In genomic region chr3:44125882-44126281, GRCh38 we compare ENCODE assay signal across 24 cellular contexts.
DNase-seq lines count a peak whose midpoint lies in the region; ATAC-seq, FAIRE-seq and TF ChIP-seq lines count a peak whose summit lies in the region.
"Had no signal": no experiment of that assay in that cellular context is flagged by ENCODE, and none has a peak within 500 bp of the region (broad histone marks: within the 10 kb centered on the region; RNA-seq: fewer than 3 reads in every experiment).

No MANE protein-coding gene starts in this region.

- peak; percentile 27 for DNase-seq in AG08396 (ENCODE audit: low spot score)
- DNase-seq in RWPE2 (ENCODE audit: low spot score): no peak
- DNase-seq in fibroblast of gingiva (ENCODE audit: low read depth): peak; percentile 27
- no peak for DNase-seq in left lung
- DNase-seq in middle frontal gyrus (ENCODE audit: extremely low spot score, low spot score): no peak
- DNase-seq in urothelium cell line (ENCODE audit: low spot score): no peak
- no peak for DNase-seq in natural killer cell
- DNase-seq: ACHN; activated CD4-positive, alpha-beta T cell treated with anti-CD3 and anti-CD28 coated beads for 36 hours; activated CD8-positive, alpha-beta memory T cell treated with anti-CD3 and anti-CD28 coated beads, Interleukin-2, amount 10 ng/mL, durations not matched to agents 7 days and 5 days; activated naive CD8-positive, alpha-beta T cell treated with anti-CD3 and anti-CD28 coated beads, Interleukin-2, amount 10 ng/mL, durations not matched to agents 7 days and 5 days; CD4-positive, CD25-positive, alpha-beta regulatory T cell; central memory CD4-positive, alpha-beta T cell; effector memory CD4-positive, alpha-beta T cell; foreskin keratinocyte; MV-4-11; NCI-H1694 treated with DMSO at 0.1 percent for 48 hours; NCI-H345; psoas muscle had no signal

- H3K36me3 ChIP-seq in RWPE2 (ENCODE audit: low read depth): no peaks in the 10 kb centered on the region
- no peaks in the 10 kb centered on the region for H3K36me3 ChIP-seq in left lung
- H3K36me3 ChIP-seq: neural progenitor cell, vagina had no signal

- ATAC-seq in RWPE2 (ENCODE audit: low read depth) (peak; percentile 20; the same call in 2 of the 3 replicates), left lung (peak; percentile 89), GM21423 (IDR thresholded peaks at IDR 0.05; ENCODE audit: unreplicated experiment) (no peak), natural killer cell (no peak)
- ATAC-seq: activated CD4-positive, alpha-beta T cell treated with anti-CD3 and anti-CD28 coated beads for 36 hours; activated CD8-positive, alpha-beta memory T cell treated with anti-CD3 and anti-CD28 coated beads, Interleukin-2, amount 10 ng/mL, durations not matched to agents 7 days and 5 days; activated T-helper 17 cell treated with anti-CD3 and anti-CD28 coated beads, Interleukin-2, amount 50 U/mL, for 72 hours; foreskin keratinocyte; psoas muscle had no signal

- no peaks in the 10 kb centered on the region for H3K27me3 Mint-ChIP-seq in natural killer cell (ENCODE audit: low read depth in 2 of 2)
- H3K27me3 Mint-ChIP-seq: activated T-helper 17 cell treated with anti-CD3 and anti-CD28 coated beads, Interleukin-2, amount 50 U/mL, for 72 hours had no signal

- H3K4me1 ChIP-seq in RWPE2 (ENCODE audit: insufficient read depth, poor library complexity, severe bottlenecking) (no peaks in the 10 kb centered on the region), left lung (no peaks in the 10 kb centered on the region)
- H3K4me1 ChIP-seq: foreskin keratinocyte, neural progenitor cell, psoas muscle, vagina had no signal

- H3K4me3 Mint-ChIP-seq in natural killer cell: no peak overlapping the region
- H3K4me3 Mint-ChIP-seq: activated CD4-positive, alpha-beta T cell treated with anti-CD3 and anti-CD28 coated beads for 36 hours; activated CD8-positive, alpha-beta memory T cell treated with anti-CD3 and anti-CD28 coated beads, Interleukin-2, amount 10 ng/mL, durations not matched to agents 7 days and 5 days; activated naive CD8-positive, alpha-beta T cell treated with anti-CD3 and anti-CD28 coated beads, Interleukin-2, amount 10 ng/mL, durations not matched to agents 7 days and 5 days; activated T-helper 17 cell treated with anti-CD3 and anti-CD28 coated beads, Interleukin-2, amount 50 U/mL, for 72 hours; CD4-positive, CD25-positive, alpha-beta regulatory T cell; IgD-negative memory B cell; neural progenitor cell had no signal

- H3K27me3 ChIP-seq in RWPE2 (ENCODE audit: insufficient read depth, poor library complexity, severe bottlenecking) (peaks cover 2% of the 10 kb centered on the region), left lung (no peaks in the 10 kb centered on the region)
- H3K27me3 ChIP-seq: neural progenitor cell, vagina had no signal

- intact Hi-C loops in left lung (cut with DNase I) (no loop called here), natural killer cell (cut with micrococcal nuclease) (no loop called here)

- H3K36me3 Mint-ChIP-seq in natural killer cell: no peaks in the 10 kb centered on the region
- H3K36me3 Mint-ChIP-seq: activated CD8-positive, alpha-beta memory T cell treated with anti-CD3 and anti-CD28 coated beads, Interleukin-2, amount 10 ng/mL, durations not matched to agents 7 days and 5 days; activated naive CD8-positive, alpha-beta T cell treated with anti-CD3 and anti-CD28 coated beads, Interleukin-2, amount 10 ng/mL, durations not matched to agents 7 days and 5 days; CD4-positive, CD25-positive, alpha-beta regulatory T cell; IgD-negative memory B cell; neural progenitor cell had no signal

- no peaks in the 10 kb centered on the region for H3K4me1 Mint-ChIP-seq in natural killer cell
- H3K4me1 Mint-ChIP-seq: activated T-helper 17 cell treated with anti-CD3 and anti-CD28 coated beads, Interleukin-2, amount 50 U/mL, for 72 hours had no signal

- no peak overlapping the region for H3K27ac Mint-ChIP-seq in natural killer cell
- H3K27ac Mint-ChIP-seq: activated CD4-positive, alpha-beta T cell treated with anti-CD3 and anti-CD28 coated beads for 36 hours; activated CD8-positive, alpha-beta memory T cell treated with anti-CD3 and anti-CD28 coated beads, Interleukin-2, amount 10 ng/mL, durations not matched to agents 7 days and 5 days; activated naive CD8-positive, alpha-beta T cell treated with anti-CD3 and anti-CD28 coated beads, Interleukin-2, amount 10 ng/mL, durations not matched to agents 7 days and 5 days; activated T-helper 17 cell treated with anti-CD3 and anti-CD28 coated beads, Interleukin-2, amount 50 U/mL, for 72 hours; neural progenitor cell had no signal

- H3K4me3 ChIP-seq in RWPE2 (ENCODE audit: severe bottlenecking): no peak overlapping the region
- no peak overlapping the region for H3K4me3 ChIP-seq in left lung
- H3K4me3 ChIP-seq: neural progenitor cell, psoas muscle, vagina had no signal

- no peak for FAIRE-seq in urothelium cell line (lab: Jason Lieb, UNC)

- TF ChIP-seq CTCF in RWPE2 (IDR thresholded peaks at IDR 0.05; ENCODE audit: poor library complexity, severe bottlenecking): no peak
- TF ChIP-seq CTCF in left lung (IDR thresholded peaks at IDR 0.05): no peak
- no peak for TF ChIP-seq CTCF in natural killer cell (IDR thresholded peaks at IDR 0.05)

- H3K9me3 ChIP-seq in RWPE2 (ENCODE audit: severe bottlenecking) (no peaks in the 10 kb centered on the region), left lung (no peaks in the 10 kb centered on the region)
- H3K9me3 ChIP-seq: psoas muscle, vagina had no signal

- H3K9me3 Mint-ChIP-seq in natural killer cell: no peaks in the 10 kb centered on the region
- H3K9me3 Mint-ChIP-seq: activated naive CD8-positive, alpha-beta T cell treated with anti-CD3 and anti-CD28 coated beads, Interleukin-2, amount 10 ng/mL, durations not matched to agents 7 days and 5 days; activated T-helper 17 cell treated with anti-CD3 and anti-CD28 coated beads, Interleukin-2, amount 50 U/mL, for 72 hours; CD4-positive, CD25-positive, alpha-beta regulatory T cell; IgD-negative memory B cell; neural progenitor cell had no signal

- H3K27ac ChIP-seq in RWPE2 (ENCODE audit: poor library complexity, severe bottlenecking) (no peak overlapping the region), left lung (no peak overlapping the region)
- H3K27ac ChIP-seq: foreskin keratinocyte, neural progenitor cell, psoas muscle, vagina had no signal

Comparison
In these comparisons a context has a peak if more than half of its experiments do, and no peak if none do; other contexts are left out.
1. DNase-seq: peak in AG08396 (single experiment) and fibroblast of gingiva (single experiment); none in RWPE2 (single experiment), left lung (0 of 2), middle frontal gyrus (single experiment), urothelium cell line (single experiment) and natural killer cell (single experiment).
2. ATAC-seq: peak in RWPE2 (single experiment) and left lung (single experiment); none in GM21423 (single experiment) and natural killer cell (0 of 3).